11 cellular contexts compared by ENCODE assay signal in genomic region chr11:45646275-45646970, GRCh38. TPM values are rescaled to one million over a fixed set of nuclear protein-coding genes. Genes with fewer than 3 reads are reported as not detected.
DNase-seq lines count a peak whose midpoint lies in the region; ATAC-seq and TF ChIP-seq lines count a peak whose summit lies in the region.
"Had no signal": no experiment of that assay in that cellular context is flagged by ENCODE, and none has a peak within 500 bp of the region (broad histone marks: within the 10 kb centered on the region; RNA-seq: fewer than 3 reads in every experiment).

No MANE protein-coding gene starts in this region.

- intact Hi-C loops in HCT116 (cut with micrococcal nuclease): no loop called here

- no peaks in the 10 kb centered on the region for H3K36me3 Mint-ChIP-seq in activated CD8-positive, alpha-beta T cell treated with anti-CD3 and anti-CD28 coated beads, Interleukin-2, amount 10 ng/mL, durations not matched to agents 7 days and 5 days (ENCODE audit: low read depth)

- TF ChIP-seq CTCF in HCT116 (IDR thresholded peaks at IDR 0.05 in 2 of 3, conservative IDR thresholded peaks at IDR 0.05 in 1 of 3; ENCODE audit: borderline replicate concordance in 1 of 3, insufficient read depth in 1 of 3, low read depth in 2 of 3, low read length in 2 of 3): no peak
- TF ChIP-seq CTCF in GM10248 (IDR thresholded peaks at IDR 0.05; ENCODE audit: control extremely low read depth, extremely low read depth, low read depth, missing control alignments): no peak
- no peak for TF ChIP-seq CTCF in hepatocyte (IDR thresholded peaks at IDR 0.05; ENCODE audit: poor library complexity)

- no peak for TF ChIP-seq RAD21 in HCT116 (IDR thresholded peaks at IDR 0.05; ENCODE audit: low read depth)

- ATAC-seq in HCT116 (peak; percentile 95), left lobe of liver (peak; percentile 88), HG02678 (IDR thresholded peaks at IDR 0.05; ENCODE audit: unreplicated experiment) (no peak)
- ATAC-seq in activated CD8-positive, alpha-beta T cell treated with anti-CD3 and anti-CD28 coated beads, Interleukin-2, amount 10 ng/mL, durations not matched to agents 7 days and 5 days: peak; percentile 51

- H3K4me3 Mint-ChIP-seq in activated CD8-positive, alpha-beta T cell treated with anti-CD3 and anti-CD28 coated beads, Interleukin-2, amount 10 ng/mL, durations not matched to agents 7 days and 5 days: no peak overlapping the region

- H3K4me1 ChIP-seq in HCT116 (ENCODE audit: control insufficient read depth in 1 of 2, insufficient read depth in 2 of 2, low read length in 2 of 2) (no peaks in the 10 kb centered on the region), hepatocyte (ENCODE audit: insufficient read depth) (no peaks in the 10 kb centered on the region)
- H3K4me1 ChIP-seq: stomach had no signal

- no peaks in the 10 kb centered on the region for H3K9me3 Mint-ChIP-seq in activated CD8-positive, alpha-beta T cell treated with anti-CD3 and anti-CD28 coated beads, Interleukin-2, amount 10 ng/mL, durations not matched to agents 7 days and 5 days (ENCODE audit: insufficient read depth)

- H3K9me3 ChIP-seq in HCT116 (ENCODE audit: control insufficient read depth in 1 of 2, insufficient read depth in 1 of 2, low read depth in 1 of 2, low read length in 2 of 2): no peaks in the 10 kb centered on the region
- H3K9me3 ChIP-seq in hepatocyte (ENCODE audit: low read depth): no peaks in the 10 kb centered on the region
- H3K9me3 ChIP-seq: stomach had no signal

- H3K9me2 ChIP-seq in HCT116 (ENCODE audit: insufficient read depth): no peaks in the 10 kb centered on the region
- no peaks in the 10 kb centered on the region for H3K9me2 ChIP-seq in hepatocyte (replicated peaks; ENCODE audit: insufficient read depth)

- H3K9ac ChIP-seq in HCT116 (ENCODE audit: low read length): no peak overlapping the region

- BruUV-seq in HCT116 (replicated peaks; lab: Mats Ljungman, UMichigan): no TSS peak

- H3K4me2 ChIP-seq in HCT116 (ENCODE audit: low read length) (0 out of 2 replicates have a peak overlapping the region, but pooled peaks have one; percentile 3), hepatocyte (no peak overlapping the region)

- H3K27me3 Mint-ChIP-seq in activated CD8-positive, alpha-beta T cell treated with anti-CD3 and anti-CD28 coated beads, Interleukin-2, amount 10 ng/mL, durations not matched to agents 7 days and 5 days (ENCODE audit: low read depth): peaks cover 18% of the 10 kb centered on the region

- H3K27ac Mint-ChIP-seq in activated CD8-positive, alpha-beta T cell treated with anti-CD3 and anti-CD28 coated beads, Interleukin-2, amount 10 ng/mL, durations not matched to agents 7 days and 5 days: no peak overlapping the region

- DNase-seq in EL: peak; percentile 31
- peak; percentile 28 for DNase-seq in HCT116 (ENCODE audit: low read depth, low spot score)
- DNase-seq in activated CD8-positive, alpha-beta T cell treated with anti-CD3 and anti-CD28 coated beads, Interleukin-2, amount 10 ng/mL, durations not matched to agents 7 days and 5 days: no peak
- DNase-seq in left lobe of liver (ENCODE audit: low spot score): no peak
- no peak for DNase-seq in GM10248 (ENCODE audit: extremely low spot score)
- no peak for DNase-seq in hepatocyte (ENCODE audit: low spot score)
- DNase-seq in NCI-H146 (lab: John Stamatoyannopoulos, UW): no peak
- DNase-seq: effector memory CD4-positive, alpha-beta T cell; stomach had no signal

- H3K27ac ChIP-seq in HCT116 (ENCODE audit: low read depth, low read length): no peak overlapping the region
- no peak overlapping the region for H3K27ac ChIP-seq in hepatocyte
- H3K27ac ChIP-seq: stomach, VCaP had no signal

- 100% methylated on average over 1 of the region's 1 CpG for WGBS in hepatocyte (ENCODE audit: low lambda C conversion rate, missing lambda C conversion rate)

- CTCF ChIA-PET in HCT116 (lab: Charles Lee) (interaction anchor here (1.3 kb wide), 1 partner anchor 8 kb away, joined by 16 read pairs; no protein-coding TSS in a partner anchor), GM10248 (lab: Yijun Ruan, JAX) (interaction anchor here (1.4 to 5.7 kb wide), 2 partner anchors 10 to 125 kb away, joined by 3 to 48 read pairs; no protein-coding TSS in a partner anchor)
- CTCF ChIA-PET in activated CD8-positive, alpha-beta T cell treated with anti-CD3 and anti-CD28 coated beads, Interleukin-2, amount 10 ng/mL, durations not matched to agents 7 days and 5 days (lab: Charles Lee): interaction anchor here (1.1 kb wide), 1 partner anchor 8 kb away, joined by 3 read pairs; no protein-coding TSS in a partner anchor

- H3K4me3 ChIP-seq in HCT116 (replicated peaks in 1 of 2; ENCODE audit: low read depth in 1 of 2, low read length in 2 of 2) (no peak overlapping the region), hepatocyte (no peak overlapping the region)
- H3K4me3 ChIP-seq: stomach had no signal

- no peaks in the 10 kb centered on the region for H3K36me3 ChIP-seq in HCT116 (ENCODE audit: control insufficient read depth in 1 of 2, insufficient read depth in 2 of 2, low read length in 2 of 2)
- no peaks in the 10 kb centered on the region for H3K36me3 ChIP-seq in hepatocyte (replicated peaks; ENCODE audit: insufficient read depth, low read depth)

- H4K20me1 ChIP-seq in HCT116 (ENCODE audit: insufficient read depth) (no peaks in the 10 kb centered on the region), hepatocyte (ENCODE audit: insufficient read depth, poor library complexity, severe bottlenecking) (no peaks in the 10 kb centered on the region)

- RAD21 ChIA-PET in HCT116 (lab: Charles Lee; ENCODE audit: low non-redundant PET in 1 of 2, low total read pairs in 2 of 2, uncharacterized antibody in 2 of 2, unreplicated experiment in 2 of 2): no interaction called here

- peaks cover 7% of the 10 kb centered on the region for H3K4me1 Mint-ChIP-seq in activated CD8-positive, alpha-beta T cell treated with anti-CD3 and anti-CD28 coated beads, Interleukin-2, amount 10 ng/mL, durations not matched to agents 7 days and 5 days (ENCODE audit: low read depth)

- TF ChIP-seq POLR2A in HCT116 (IDR thresholded peaks at IDR 0.05; ENCODE audit: borderline replicate concordance, extremely low read depth, insufficient read depth, insufficient read length): no peak

- no peaks in the 10 kb centered on the region for H3K79me2 ChIP-seq in HCT116 (ENCODE audit: insufficient read depth, low read length)
- no peaks in the 10 kb centered on the region for H3K79me2 ChIP-seq in hepatocyte

- H3K27me3 ChIP-seq in HCT116 (ENCODE audit: insufficient read depth, low read length) (peaks cover 16% of the 10 kb centered on the region; the same call in 1 of the 2 replicates), hepatocyte (no peaks in the 10 kb centered on the region)

- H2AFZ ChIP-seq in HCT116 (ENCODE audit: low read depth, low read length, poor library complexity, severe bottlenecking) (peak overlapping the region; percentile 74), hepatocyte (no peak overlapping the region)

- POLR2A ChIA-PET in HCT116 (lab: Charles Lee) (no interaction called here), GM10248 (lab: Yijun Ruan, JAX) (no interaction called here)
- POLR2A ChIA-PET in activated CD8-positive, alpha-beta T cell treated with anti-CD3 and anti-CD28 coated beads, Interleukin-2, amount 10 ng/mL, durations not matched to agents 7 days and 5 days (lab: Charles Lee): no interaction called here

TF ChIP-seq in HCT116, 20 proteins besides CTCF, POLR2A, EP300 and RAD21 (continues in another document):
- no peak for TF ChIP-seq ATF3 (IDR thresholded peaks at IDR 0.05)
- peak; percentile 70 for TF ChIP-seq SP1 (IDR thresholded peaks at IDR 0.05; ENCODE audit: low read depth)
- no peak for TF ChIP-seq CEBPB (IDR thresholded peaks at IDR 0.05; ENCODE audit: low read depth)
- no peak for TF ChIP-seq SIN3A (IDR thresholded peaks at IDR 0.05; ENCODE audit: low read depth)
- no peak for TF ChIP-seq ZNF274 (IDR thresholded peaks at IDR 0.05; ENCODE audit: low read depth, low read length)
- TF ChIP-seq TCF7L2 (IDR thresholded peaks at IDR 0.05; ENCODE audit: borderline replicate concordance, extremely low read depth, insufficient read depth, insufficient read length): no peak
- TF ChIP-seq YY1 (IDR thresholded peaks at IDR 0.05; ENCODE audit: extremely low read depth, insufficient replicate concordance, low read depth, low read length): peak; percentile 93
- TF ChIP-seq REST (IDR thresholded peaks at IDR 0.05; ENCODE audit: low read depth): no peak

RNA-seq across cellular contexts. Expression of gene CHST1, which starts 19.0 kb away (rescaled TPM):
- total RNA-seq in HCT116 (2021; ENCODE audit: unreplicated experiment): 0.69 TPM
- 0.55 and 0.65 TPM in 2 replicates for polyA plus RNA-seq in HCT116 (2012)
- not detected for total RNA-seq in activated CD8-positive, alpha-beta T cell treated with anti-CD3 and anti-CD28 coated beads, Interleukin-2, amount 10 ng/mL, durations not matched to agents 7 days and 5 days
- total RNA-seq in left lobe of liver: 2.3 TPM
- 1.3 and 2.9 TPM in 2 replicates for total RNA-seq in hepatocyte
- polyA plus RNA-seq in hepatocyte: 1.9 and 2.9 TPM in 2 replicates

Comparison
In these comparisons a context has a peak if more than half of its experiments do, and no peak if none do; other contexts are left out.
1. DNase-seq: peak in EL (single experiment) and HCT116 (single experiment); none in activated CD8-positive, alpha-beta T cell treated with anti-CD3 and anti-CD28 coated beads, Interleukin-2, amount 10 ng/mL, durations not matched to agents 7 days and 5 days (single experiment), left lobe of liver (single experiment), GM10248 (single experiment), hepatocyte (single experiment) and NCI-H146 (single experiment).